ENCODE assay signal across 29 cellular contexts in genomic region chr4:6589444-6589843, GRCh38.
"Had no signal": no experiment of that assay in that cellular context is flagged by ENCODE, and none has a peak within 500 bp of the region (broad histone marks: within the 10 kb centered on the region; RNA-seq: fewer than 3 reads in every experiment).

No MANE protein-coding gene starts in this region.

- H3K27ac ChIP-seq: stomach, suprapubic skin, testis, thoracic aorta, thyroid gland, tibial artery, tibial nerve, transverse colon, upper lobe of left lung, upper lobe of right lung, uterus, vagina had no signal

- ATAC-seq: stimulated activated effector memory CD8-positive, alpha-beta T cell treated with anti-CD3 and anti-CD28 coated beads, Interleukin-12 subunit alpha, Interleukin-12 subunit beta, amount 100 ng/mL, for 72 hours; stimulated activated memory B cell treated with anti-CD40 and anti-IgM and Interleukin-4, amounts not matched to agents 10 μg/mL and 1 μg/mL and 100 μg/mL, for 72 hours; stimulated activated naive B cell treated with anti-CD40 and anti-IgM and Interleukin-4, amounts not matched to agents 10 μg/mL and 1 μg/mL and 100 μg/mL, for 72 hours; stimulated activated naive CD8-positive, alpha-beta T cell treated with anti-CD3 and anti-CD28 coated beads, Interleukin-15, amount 100 ng/mL, for 72 hours; stimulated activated naive CD8-positive, alpha-beta T cell treated with anti-CD3 and anti-CD28 coated beads, Interleukin-15, Interleukin-2, amounts not matched to agents 100 U/mL and 50 U/mL, for 24 hours; upper lobe of right lung had no signal

- DNase-seq: stimulated activated CD4-positive, alpha-beta T cell treated with anti-CD3 and anti-CD28 coated beads, Interleukin-2, amount 100 ng/mL, for 48 hours; stimulated activated CD4-positive, alpha-beta T cell treated with anti-CD3 and anti-CD28 coated beads, Interleukin-4, amount 100 ng/mL, for 1 hour; stimulated activated CD4-positive, alpha-beta T cell treated with anti-CD3 and anti-CD28 coated beads, Interleukin-4, amount 100 ng/mL, for 24 hours; stimulated activated CD4-positive, alpha-beta T cell treated with anti-CD3 and anti-CD28 coated beads, Interleukin-4, amount 100 ng/mL, for 4 hours; stimulated activated CD8-positive, alpha-beta memory T cell treated with anti-CD3 and anti-CD28 coated beads, Interleukin-4, amount 100 ng/mL, for 48 hours; stimulated activated naive B cell treated with anti-CD40 and anti-IgM and Interleukin-4, amounts not matched to agents 10 μg/mL and 1 μg/mL and 100 μg/mL, for 72 hours; stimulated activated naive CD4-positive, alpha-beta T cell; stimulated activated naive CD4-positive, alpha-beta T cell treated with Interleukin-2 at 50 U/mL for 16 hours; stimulated activated naive CD8-positive, alpha-beta T cell treated with anti-CD3 and anti-CD28 coated beads, Interleukin-15, amount 100 ng/mL, for 72 hours; stimulated activated naive CD8-positive, alpha-beta T cell treated with anti-CD3 and anti-CD28 coated beads, Interleukin-15, Interleukin-2, amounts not matched to agents 100 U/mL and 50 U/mL, for 24 hours; stomach; substantia nigra; testis; thyroid gland; tibial artery; transverse colon; trophoblast cell; upper lobe of left lung; upper lobe of right lung; uterus had no signal

- H3K9me3 ChIP-seq: stomach, suprapubic skin, testis, thoracic aorta, thyroid gland, tibial artery, transverse colon, upper lobe of left lung, upper lobe of right lung, uterus, vagina had no signal

- H3K27ac Mint-ChIP-seq: stimulated activated memory B cell treated with anti-CD40 and anti-IgM and Interleukin-4, amounts not matched to agents 10 μg/mL and 1 μg/mL and 100 μg/mL, for 72 hours; stimulated activated naive B cell treated with anti-CD40 and anti-IgM and Interleukin-4, amounts not matched to agents 10 μg/mL and 1 μg/mL and 100 μg/mL, for 72 hours; stimulated activated naive CD8-positive, alpha-beta T cell treated with anti-CD3 and anti-CD28 coated beads, Interleukin-15, Interleukin-2, amounts not matched to agents 100 ng/mL and 50 ng/mL, for 24 hours; type B pancreatic cell had no signal

- H3K36me3 ChIP-seq: transverse colon, uterus had no signal

- H3K4me1 Mint-ChIP-seq: stimulated activated naive CD8-positive, alpha-beta T cell treated with anti-CD3 and anti-CD28 coated beads, Interleukin-15, amount 100 ng/mL, for 72 hours had no signal

- H3K27me3 ChIP-seq: stomach, suprapubic skin, testis, thyroid gland, tibial artery, tibial nerve, transverse colon, upper lobe of left lung, upper lobe of right lung, uterus, vagina had no signal

- H3K27me3 Mint-ChIP-seq: stimulated activated memory B cell treated with anti-CD40 and anti-IgM and Interleukin-4, amounts not matched to agents 10 μg/mL and 1 μg/mL and 100 μg/mL, for 72 hours; stimulated activated naive B cell treated with anti-CD40 and anti-IgM and Interleukin-4, amounts not matched to agents 10 μg/mL and 1 μg/mL and 100 μg/mL, for 72 hours; stimulated activated naive CD8-positive, alpha-beta T cell treated with anti-CD3 and anti-CD28 coated beads, Interleukin-15, amount 100 ng/mL, for 72 hours; stimulated activated naive CD8-positive, alpha-beta T cell treated with anti-CD3 and anti-CD28 coated beads, Interleukin-15, Interleukin-2, amounts not matched to agents 100 ng/mL and 50 ng/mL, for 24 hours; type B pancreatic cell had no signal

- H3K36me3 Mint-ChIP-seq: type B pancreatic cell had no signal

- H3K4me3 Mint-ChIP-seq: stimulated activated effector memory CD8-positive, alpha-beta T cell treated with anti-CD3 and anti-CD28 coated beads, Interleukin-12 subunit alpha, Interleukin-12 subunit beta, amount 100 ng/mL, for 72 hours; stimulated activated memory B cell treated with anti-CD40 and anti-IgM and Interleukin-4, amounts not matched to agents 10 μg/mL and 1 μg/mL and 100 μg/mL, for 72 hours; stimulated activated naive B cell treated with anti-CD40 and anti-IgM and Interleukin-4, amounts not matched to agents 10 μg/mL and 1 μg/mL and 100 μg/mL, for 72 hours; stimulated activated naive CD8-positive, alpha-beta T cell treated with anti-CD3 and anti-CD28 coated beads, Interleukin-15, amount 100 ng/mL, for 72 hours; stimulated activated naive CD8-positive, alpha-beta T cell treated with anti-CD3 and anti-CD28 coated beads, Interleukin-15, Interleukin-2, amounts not matched to agents 100 ng/mL and 50 ng/mL, for 24 hours; type B pancreatic cell had no signal

- H3K9me3 Mint-ChIP-seq: stimulated activated effector memory CD8-positive, alpha-beta T cell treated with anti-CD3 and anti-CD28 coated beads, Interleukin-12 subunit alpha, Interleukin-12 subunit beta, amount 100 ng/mL, for 72 hours; stimulated activated naive CD8-positive, alpha-beta T cell treated with anti-CD3 and anti-CD28 coated beads, Interleukin-15, amount 100 ng/mL, for 72 hours; stimulated activated naive CD8-positive, alpha-beta T cell treated with anti-CD3 and anti-CD28 coated beads, Interleukin-15, Interleukin-2, amounts not matched to agents 100 ng/mL and 50 ng/mL, for 24 hours; type B pancreatic cell had no signal

- FAIRE-seq: urothelium cell line had no signal

- H3K4me3 ChIP-seq: stomach, suprapubic skin, testis, thoracic aorta, thyroid gland, tibial artery, tibial nerve, transverse colon, upper lobe of left lung, upper lobe of right lung, uterus, vagina had no signal

- H3K4me1 ChIP-seq: stomach, suprapubic skin, testis, thyroid gland, tibial artery, tibial nerve, transverse colon, upper lobe of left lung, upper lobe of right lung, uterus, vagina had no signal
